Comparison of ENCODE assay signal across 19 cellular contexts in the genomic region with DNA sequence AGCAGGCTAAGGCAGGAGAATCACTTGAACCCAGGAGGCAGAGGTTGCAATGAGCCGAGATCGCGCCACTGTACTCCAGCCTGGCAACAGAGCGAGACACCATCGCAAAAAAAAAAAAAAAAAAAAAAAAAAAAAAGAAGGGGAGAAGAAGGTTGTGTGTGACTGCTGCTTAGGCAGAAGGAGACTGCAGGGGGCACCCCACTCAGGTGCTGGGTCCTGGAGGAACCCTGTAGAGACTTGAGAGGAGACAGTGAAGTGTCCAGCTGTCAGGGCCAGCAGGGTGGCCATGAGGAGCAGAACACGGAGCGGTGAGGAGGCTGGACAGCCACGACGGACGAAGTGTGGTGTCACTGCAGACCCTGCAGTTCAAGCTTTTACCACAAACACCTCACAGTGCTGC.
A peak's percentile ranks its signal among the peaks of the same experiment; 100 is the strongest.
DNase-seq lines count a peak whose midpoint lies in the region; ATAC-seq and TF ChIP-seq lines count a peak whose summit lies in the region.
"Had no signal": no experiment of that assay in that cellular context is flagged by ENCODE, and none has a peak within 500 bp of the region (broad histone marks: within the 10 kb centered on the region; RNA-seq: fewer than 3 reads in every experiment).

No MANE protein-coding gene starts in this region.

- no peaks in the 10 kb centered on the region for H3K27me3 ChIP-seq in HCT116 (ENCODE audit: insufficient read depth, low read length)
- H3K27me3 ChIP-seq: esophagus muscularis mucosa, transverse colon had no signal

- POLR2A ChIA-PET in HCT116 (lab: Charles Lee) (interaction anchor here (0.7 kb wide), 1 partner anchor 107 kb away, joined by 5 read pairs; no protein-coding TSS in a partner anchor), HEK293T (lab: Yijun Ruan, JAX) (no interaction called here)

- H3K9ac ChIP-seq in HCT116 (ENCODE audit: low read length), result no peak overlapping the region

- TF ChIP-seq POLR2A in HCT116 (IDR thresholded peaks at IDR 0.05; ENCODE audit: borderline replicate concordance, extremely low read depth, insufficient read depth, insufficient read length), result no peak

- RAD21 ChIA-PET in HCT116 (lab: Charles Lee; ENCODE audit: low non-redundant PET in 1 of 2, low total read pairs in 2 of 2, uncharacterized antibody in 2 of 2, unreplicated experiment in 2 of 2), result no interaction called here

- intact Hi-C loops in HCT116 (cut with micrococcal nuclease), result no loop called here

- CTCF ChIA-PET in HCT116 (lab: Charles Lee) (no interaction called here), HEK293T (lab: Yijun Ruan, JAX) (no interaction called here)

- DNase-seq in A172 (ENCODE audit: low spot score), result peak; percentile 13
- DNase-seq in HCT116 (ENCODE audit: low read depth, low spot score), result no peak
- DNase-seq in cardiac fibroblast (ENCODE audit: low read depth in 2 of 2), result peak in 1 of 2 donors; percentile 7
- no peak for DNase-seq in left lobe of liver (ENCODE audit: low spot score)
- DNase-seq in HEK293T (ENCODE audit: extremely low spot score), result no peak
- no peak for DNase-seq in NCI-H2107 treated with DMSO at 0.1 percent for 48 hours (lab: John Stamatoyannopoulos, UW; ENCODE audit: unreplicated experiment)
- DNase-seq in effector CD4-positive, alpha-beta T cell, result no peak
- DNase-seq: activated CD4-positive, alpha-beta T cell treated with anti-CD3 and anti-CD28 coated beads for 4 hours; activated naive CD4-positive, alpha-beta T cell treated with anti-CD3 and anti-CD28 coated beads, Interleukin-2, amount 50 U/mL, for 16 hours; activated T-cell treated with anti-CD3 and anti-CD28 coated beads, Interleukin-2, amount 50 U/mL, for 72 hours; EL; mammary epithelial cell; NCI-H187 treated with DMSO at 0.1 percent for 48 hours; SIG-M5; stimulated activated CD4-positive, alpha-beta T cell treated with anti-CD3 and anti-CD28 coated beads, Interleukin-12 subunit alpha, Interleukin-12 subunit beta, amount 100 ng/mL, for 4 hours; transverse colon had no signal

- TF ChIP-seq CTCF in HCT116 (IDR thresholded peaks at IDR 0.05 in 2 of 3, conservative IDR thresholded peaks at IDR 0.05 in 1 of 3; ENCODE audit: borderline replicate concordance in 1 of 3, insufficient read depth in 1 of 3, low read depth in 2 of 3, low read length in 2 of 3) (0 out of 6 replicates have a peak, but pooled peaks of 2 of the 3 experiments have one; percentile 9 to 13), cardiac fibroblast (IDR thresholded peaks at IDR 0.05; ENCODE audit: low read depth, low read length) (peak; percentile 7)

- H3K9me2 ChIP-seq in HCT116 (ENCODE audit: insufficient read depth), result no peaks in the 10 kb centered on the region

- H3K4me3 ChIP-seq in HCT116 (replicated peaks in 1 of 2; ENCODE audit: low read depth in 1 of 2, low read length in 2 of 2) (no peak overlapping the region), cardiac fibroblast (replicated peaks in 1 of 2; ENCODE audit: low read depth in 2 of 2, low read length in 2 of 2) (no peak overlapping the region)
- H3K4me3 ChIP-seq: esophagus muscularis mucosa, transverse colon had no signal

- no peaks in the 10 kb centered on the region for H3K9me3 ChIP-seq in HCT116 (ENCODE audit: control insufficient read depth in 1 of 2, insufficient read depth in 1 of 2, low read depth in 1 of 2, low read length in 2 of 2)
- H3K9me3 ChIP-seq: transverse colon had no signal

- H3K36me3 ChIP-seq in HCT116 (ENCODE audit: control insufficient read depth in 1 of 2, insufficient read depth in 2 of 2, low read length in 2 of 2), result no peaks in the 10 kb centered on the region
- H3K36me3 ChIP-seq: transverse colon had no signal

- no TSS peak for BruUV-seq in HCT116 (replicated peaks; lab: Mats Ljungman, UMichigan)

- no peak overlapping the region for H2AFZ ChIP-seq in HCT116 (ENCODE audit: low read depth, low read length, poor library complexity, severe bottlenecking)

- no peaks in the 10 kb centered on the region for H3K4me1 ChIP-seq in HCT116 (ENCODE audit: control insufficient read depth in 1 of 2, insufficient read depth in 2 of 2, low read length in 2 of 2)
- H3K4me1 ChIP-seq: transverse colon had no signal

- H3K4me2 ChIP-seq in HCT116 (ENCODE audit: low read length), result no peak overlapping the region

- peak; percentile 19; the same call in 1 of the 2 replicates for TF ChIP-seq RAD21 in HCT116 (IDR thresholded peaks at IDR 0.05; ENCODE audit: low read depth)

- ATAC-seq in HCT116 (peak; percentile 73), left lobe of liver (peak; percentile 19), HG03135 (IDR thresholded peaks at IDR 0.05; ENCODE audit: unreplicated experiment) (no peak)
- ATAC-seq: activated T-cell treated with anti-CD3 and anti-CD28 coated beads, Interleukin-2, amount 50 U/mL, for 72 hours had no signal

- no peak overlapping the region for H3K27ac ChIP-seq in HCT116 (ENCODE audit: low read depth, low read length)
- H3K27ac ChIP-seq: C4-2B, esophagus muscularis mucosa, transverse colon had no signal

- no peaks in the 10 kb centered on the region; the same call in 1 of the 2 replicates for H3K79me2 ChIP-seq in HCT116 (ENCODE audit: insufficient read depth, low read length)

- no peaks in the 10 kb centered on the region for H4K20me1 ChIP-seq in HCT116 (ENCODE audit: insufficient read depth)

TF ChIP-seq in HCT116, 20 proteins besides CTCF, POLR2A, EP300 and RAD21 (continues in another document):
- TF ChIP-seq SRF (IDR thresholded peaks at IDR 0.05; ENCODE audit: low read depth), result no peak
- TF ChIP-seq CEBPB (IDR thresholded peaks at IDR 0.05; ENCODE audit: low read depth), result no peak
- no peak for TF ChIP-seq ELF1 (IDR thresholded peaks at IDR 0.05; ENCODE audit: borderline replicate concordance, low read depth)
- TF ChIP-seq CBX3 (IDR thresholded peaks at IDR 0.05; ENCODE audit: low read depth), result no peak
- TF ChIP-seq, protein P1, sequence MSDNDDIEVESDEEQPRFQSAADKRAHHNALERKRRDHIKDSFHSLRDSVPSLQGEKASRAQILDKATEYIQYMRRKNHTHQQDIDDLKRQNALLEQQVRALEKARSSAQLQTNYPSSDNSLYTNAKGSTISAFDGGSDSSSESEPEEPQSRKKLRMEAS (IDR thresholded peaks at IDR 0.05), result no peak
- no peak for TF ChIP-seq ZNF274 (IDR thresholded peaks at IDR 0.05; ENCODE audit: low read depth, low read length)
- TF ChIP-seq SIN3A (IDR thresholded peaks at IDR 0.05; ENCODE audit: low read depth), result no peak
- no peak for TF ChIP-seq ATF3 (IDR thresholded peaks at IDR 0.05)
- TF ChIP-seq, protein P2, sequence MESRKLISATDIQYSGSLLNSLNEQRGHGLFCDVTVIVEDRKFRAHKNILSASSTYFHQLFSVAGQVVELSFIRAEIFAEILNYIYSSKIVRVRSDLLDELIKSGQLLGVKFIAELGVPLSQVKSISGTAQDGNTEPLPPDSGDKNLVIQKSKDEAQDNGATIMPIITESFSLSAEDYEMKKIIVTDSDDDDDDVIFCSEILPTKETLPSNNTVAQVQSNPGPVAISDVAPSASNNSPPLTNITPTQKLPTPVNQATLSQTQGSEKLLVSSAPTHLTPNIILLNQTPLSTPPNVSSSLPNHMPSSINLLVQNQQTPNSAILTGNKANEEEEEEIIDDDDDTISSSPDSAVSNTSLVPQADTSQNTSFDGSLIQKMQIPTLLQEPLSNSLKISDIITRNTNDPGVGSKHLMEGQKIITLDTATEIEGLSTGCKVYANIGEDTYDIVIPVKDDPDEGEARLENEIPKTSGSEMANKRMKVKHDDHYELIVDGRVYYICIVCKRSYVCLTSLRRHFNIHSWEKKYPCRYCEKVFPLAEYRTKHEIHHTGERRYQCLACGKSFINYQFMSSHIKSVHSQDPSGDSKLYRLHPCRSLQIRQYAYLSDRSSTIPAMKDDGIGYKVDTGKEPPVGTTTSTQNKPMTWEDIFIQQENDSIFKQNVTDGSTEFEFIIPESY (IDR thresholded peaks at IDR 0.05; ENCODE audit: extremely low read depth, insufficient replicate concordance, low read length), result no peak
- no peak for TF ChIP-seq FOSL1 (IDR thresholded peaks at IDR 0.05; ENCODE audit: low read depth)

TF ChIP-seq in HEK293T, 16 proteins besides CTCF, POLR2A, EP300 and RAD21:
- TF ChIP-seq SP1 (IDR thresholded peaks at IDR 0.05) (no peak), FOXA1 (IDR thresholded peaks at IDR 0.05) (no peak), L3MBTL2 (conservative IDR thresholded peaks at IDR 0.05) (no peak), ZNF384 (IDR thresholded peaks at IDR 0.05) (no peak), HDGF (IDR thresholded peaks at IDR 0.05; ENCODE audit: borderline replicate concordance) (no peak), LEF1 (IDR thresholded peaks at IDR 0.05; ENCODE audit: borderline replicate concordance) (no peak), SUZ12 (IDR thresholded peaks at IDR 0.05) (no peak), FOXM1 (IDR thresholded peaks at IDR 0.05; ENCODE audit: borderline replicate concordance) (no peak), CTBP1 (IDR thresholded peaks at IDR 0.05; ENCODE audit: borderline replicate concordance) (no peak), NFRKB (IDR thresholded peaks at IDR 0.05) (no peak), ARNT (IDR thresholded peaks at IDR 0.05) (no peak), BHLHE40 (IDR thresholded peaks at IDR 0.05; ENCODE audit: borderline replicate concordance) (no peak), TARDBP (IDR thresholded peaks at IDR 0.05) (no peak)
